In genomic region chr13:63512095-63512494, GRCh38 we compare ENCODE assay signal across 25 cellular contexts.
DNase-seq lines count a peak whose midpoint lies in the region; ATAC-seq, FAIRE-seq and TF ChIP-seq lines count a peak whose summit lies in the region.
"Had no signal": no experiment of that assay in that cellular context is flagged by ENCODE, and none has a peak within 500 bp of the region (broad histone marks: within the 10 kb centered on the region; RNA-seq: fewer than 3 reads in every experiment).

No MANE protein-coding gene starts in this region.

- H3K27ac ChIP-seq in kidney (ENCODE audit: low read depth in 2 of 2, low read length in 2 of 2): no peak overlapping the region
- H3K27ac ChIP-seq: BLaER1 had no signal

- H3K4me1 Mint-ChIP-seq in natural killer cell treated with Interleukin-12 subunit alpha and Interleukin-12 subunit beta and Interleukin-15 and Interleukin-18, amount 100 ng/mL, for 72 hours (ENCODE audit: low read depth in 2 of 2): no peaks in the 10 kb centered on the region
- no peaks in the 10 kb centered on the region for H3K4me1 Mint-ChIP-seq in natural killer cell
- no peaks in the 10 kb centered on the region for H3K4me1 Mint-ChIP-seq in stimulated activated memory B cell treated with anti-CD40 and anti-IgM and Interleukin-4, amounts not matched to agents 10 μg/mL and 1 μg/mL and 100 μg/mL, for 72 hours
- H3K4me1 Mint-ChIP-seq: CD14-positive monocyte; CD4-positive, alpha-beta memory T cell; CD4-positive, CD25-positive, alpha-beta regulatory T cell; CD8-positive, alpha-beta memory T cell had no signal

- TF ChIP-seq CTCF in natural killer cell (IDR thresholded peaks at IDR 0.05): no peak
- TF ChIP-seq CTCF in kidney (IDR thresholded peaks at IDR 0.05; ENCODE audit: borderline replicate concordance, extremely low read depth, insufficient read depth): no peak

- no peak for TF ChIP-seq EP300 in Ishikawa (IDR thresholded peaks at IDR 0.05; ENCODE audit: borderline replicate concordance)

- no peak for TF ChIP-seq POLR2A in erythroblast (IDR thresholded peaks at IDR 0.05; ENCODE audit: low read length)

- no peak for FAIRE-seq in kidney (lab: Jason Lieb, UNC)
- FAIRE-seq: A204.1, D721Med, GM12891, GM19239 had no signal

- no peaks in the 10 kb centered on the region for H3K4me1 ChIP-seq in kidney (ENCODE audit: control insufficient read depth in 1 of 2, insufficient read depth in 1 of 2, low read depth in 1 of 2, low read length in 2 of 2)
- H3K4me1 ChIP-seq: BE2C, BLaER1, Caco-2 had no signal

- peaks cover 9% of the 10 kb centered on the region for H3K9me3 Mint-ChIP-seq in natural killer cell treated with Interleukin-12 subunit alpha and Interleukin-12 subunit beta and Interleukin-15 and Interleukin-18, amount 100 ng/mL, for 72 hours
- peaks cover 6 to 17% of the 10 kb centered on the region in 2 donors for H3K9me3 Mint-ChIP-seq in natural killer cell
- peaks cover 2% of the 10 kb centered on the region for H3K9me3 Mint-ChIP-seq in stimulated activated memory B cell treated with anti-CD40 and anti-IgM and Interleukin-4, amounts not matched to agents 10 μg/mL and 1 μg/mL and 100 μg/mL, for 72 hours

- no peak overlapping the region for H3K27ac Mint-ChIP-seq in natural killer cell treated with Interleukin-12 subunit alpha and Interleukin-12 subunit beta and Interleukin-15 and Interleukin-18, amount 100 ng/mL, for 72 hours
- H3K27ac Mint-ChIP-seq in natural killer cell: no peak overlapping the region
- no peak overlapping the region for H3K27ac Mint-ChIP-seq in stimulated activated memory B cell treated with anti-CD40 and anti-IgM and Interleukin-4, amounts not matched to agents 10 μg/mL and 1 μg/mL and 100 μg/mL, for 72 hours
- H3K27ac Mint-ChIP-seq: CD14-positive monocyte; CD4-positive, alpha-beta memory T cell; CD4-positive, CD25-positive, alpha-beta regulatory T cell; CD8-positive, alpha-beta memory T cell had no signal

- TF ChIP-seq RAD21 in Ishikawa (IDR thresholded peaks at IDR 0.05; ENCODE audit: low read depth): no peak

- no peaks in the 10 kb centered on the region for H3K9me3 ChIP-seq in kidney (ENCODE audit: control insufficient read depth in 1 of 2, low read length in 2 of 2)
- H3K9me3 ChIP-seq: BE2C, BLaER1, Caco-2 had no signal

- no peaks in the 10 kb centered on the region for H3K36me3 ChIP-seq in kidney (ENCODE audit: control insufficient read depth in 1 of 2, insufficient read depth in 2 of 2, low read length in 2 of 2)
- H3K36me3 ChIP-seq: BE2C, BLaER1 had no signal

- H3K4me3 Mint-ChIP-seq in natural killer cell treated with Interleukin-12 subunit alpha and Interleukin-12 subunit beta and Interleukin-15 and Interleukin-18, amount 100 ng/mL, for 72 hours: no peak overlapping the region
- no peak overlapping the region for H3K4me3 Mint-ChIP-seq in natural killer cell
- no peak overlapping the region for H3K4me3 Mint-ChIP-seq in stimulated activated memory B cell treated with anti-CD40 and anti-IgM and Interleukin-4, amounts not matched to agents 10 μg/mL and 1 μg/mL and 100 μg/mL, for 72 hours
- H3K4me3 Mint-ChIP-seq: CD14-positive monocyte; CD4-positive, alpha-beta memory T cell; CD4-positive, CD25-positive, alpha-beta regulatory T cell; CD8-positive, alpha-beta memory T cell had no signal

- no peaks in the 10 kb centered on the region for H3K27me3 Mint-ChIP-seq in natural killer cell treated with Interleukin-12 subunit alpha and Interleukin-12 subunit beta and Interleukin-15 and Interleukin-18, amount 100 ng/mL, for 72 hours
- no peaks in the 10 kb centered on the region for H3K27me3 Mint-ChIP-seq in natural killer cell (ENCODE audit: low read depth in 2 of 2)
- no peaks in the 10 kb centered on the region for H3K27me3 Mint-ChIP-seq in stimulated activated memory B cell treated with anti-CD40 and anti-IgM and Interleukin-4, amounts not matched to agents 10 μg/mL and 1 μg/mL and 100 μg/mL, for 72 hours
- H3K27me3 Mint-ChIP-seq: CD4-positive, alpha-beta memory T cell; CD4-positive, CD25-positive, alpha-beta regulatory T cell; CD8-positive, alpha-beta memory T cell had no signal

- intact Hi-C loops in natural killer cell (cut with micrococcal nuclease): no loop called here
- intact Hi-C loops in kidney (cut with DNase I): no loop called here
- intact Hi-C loops in head of caudate nucleus (cut with DNase I): no loop called here

- H3K36me3 Mint-ChIP-seq in natural killer cell treated with Interleukin-12 subunit alpha and Interleukin-12 subunit beta and Interleukin-15 and Interleukin-18, amount 100 ng/mL, for 72 hours: no peaks in the 10 kb centered on the region
- no peaks in the 10 kb centered on the region for H3K36me3 Mint-ChIP-seq in natural killer cell
- H3K36me3 Mint-ChIP-seq in stimulated activated memory B cell treated with anti-CD40 and anti-IgM and Interleukin-4, amounts not matched to agents 10 μg/mL and 1 μg/mL and 100 μg/mL, for 72 hours: no peaks in the 10 kb centered on the region
- H3K36me3 Mint-ChIP-seq: CD14-positive monocyte; CD4-positive, alpha-beta memory T cell; CD4-positive, CD25-positive, alpha-beta regulatory T cell; CD8-positive, alpha-beta memory T cell had no signal

- ATAC-seq in natural killer cell treated with Interleukin-12 subunit alpha and Interleukin-12 subunit beta and Interleukin-15 and Interleukin-18, amount 100 ng/mL, for 72 hours: peak; percentile 32 to 46
- ATAC-seq in natural killer cell: no peak
- ATAC-seq in stimulated activated memory B cell treated with anti-CD40 and anti-IgM and Interleukin-4, amounts not matched to agents 10 μg/mL and 1 μg/mL and 100 μg/mL, for 72 hours: peak; percentile 24

- H3K9ac ChIP-seq in kidney (ENCODE audit: low read length in 2 of 2): no peak overlapping the region
- H3K9ac ChIP-seq: BLaER1 had no signal

- no peak for DNase-seq in natural killer cell treated with Interleukin-12 subunit alpha and Interleukin-12 subunit beta and Interleukin-15 and Interleukin-18, amount 100 ng/mL, for 72 hours (ENCODE audit: low spot score)
- DNase-seq in natural killer cell (no peak), kidney (peak; percentile 55), COR-L47 (lab: John Stamatoyannopoulos, UW) (no peak), erythroblast (lab: John Stamatoyannopoulos, UW) (no peak), head of caudate nucleus (no peak)
- DNase-seq: 8988T; ACHN; BE2C; C1 segment of cervical spinal cord; Caco-2; Calu3; CD4-positive, alpha-beta memory T cell; CD4-positive, CD25-positive, alpha-beta regulatory T cell; CD8-positive, alpha-beta memory T cell; DMS79 treated with DMSO at 0.1 percent for 48 hours; GF-D8 had no signal

- no peak overlapping the region for H3K4me3 ChIP-seq in kidney (ENCODE audit: low read length in 2 of 2)
- H3K4me3 ChIP-seq: BLaER1 had no signal

TF ChIP-seq in Ishikawa, 13 proteins besides CTCF, POLR2A, EP300 and RAD21:
- TF ChIP-seq NFIC (IDR thresholded peaks at IDR 0.05) (0 out of 2 replicates have a peak, but pooled peaks have one; percentile 12), EGR1 (IDR thresholded peaks at IDR 0.05) (no peak)

Comparison
In these comparisons a context has a peak if more than half of its experiments do, and no peak if none do; other contexts are left out.
1. ATAC-seq: peak in natural killer cell treated with Interleukin-12 subunit alpha and Interleukin-12 subunit beta and Interleukin-15 and Interleukin-18, amount 100 ng/mL, for 72 hours (2 of 2) and stimulated activated memory B cell treated with anti-CD40 and anti-IgM and Interleukin-4, amounts not matched to agents 10 μg/mL and 1 μg/mL and 100 μg/mL, for 72 hours (single experiment); none in natural killer cell (0 of 3).